19 cellular contexts compared by ENCODE assay signal in genomic region chr5:61569353-61569752, GRCh38.
DNase-seq lines count a peak whose midpoint lies in the region; ATAC-seq and TF ChIP-seq lines count a peak whose summit lies in the region.
"Had no signal": no experiment of that assay in that cellular context is flagged by ENCODE, and none has a peak within 500 bp of the region (broad histone marks: within the 10 kb centered on the region; RNA-seq: fewer than 3 reads in every experiment).

No MANE protein-coding gene starts in this region.

- H3K27me3 ChIP-seq in right atrium auricular region (no peaks in the 10 kb centered on the region), hepatocyte (no peaks in the 10 kb centered on the region)

- H3K9me2 ChIP-seq in hepatocyte (replicated peaks; ENCODE audit: insufficient read depth) = no peaks in the 10 kb centered on the region

- H3K4me3 Mint-ChIP-seq in nephron progenitor cell = no peak overlapping the region
- H3K4me3 Mint-ChIP-seq: CD8-positive, alpha-beta T cell; IgD-negative memory B cell had no signal

- no peak overlapping the region for H3K4me3 ChIP-seq in right atrium auricular region
- H3K4me3 ChIP-seq in fibroblast of villous mesenchyme (ENCODE audit: low read depth, low read length) = no peak overlapping the region
- no peak overlapping the region for H3K4me3 ChIP-seq in hepatocyte

- ATAC-seq in Right ventricle myocardium superior (ENCODE audit: poor library complexity) (peak; percentile 82), GM19035 (IDR thresholded peaks at IDR 0.05; ENCODE audit: unreplicated experiment) (no peak)
- ATAC-seq: CD8-positive, alpha-beta T cell had no signal

- no peaks in the 10 kb centered on the region for H4K20me1 ChIP-seq in hepatocyte (ENCODE audit: insufficient read depth, poor library complexity, severe bottlenecking)

- peaks cover 10% of the 10 kb centered on the region for H3K27me3 Mint-ChIP-seq in nephron progenitor cell (ENCODE audit: low read depth, poor library complexity)

- H3K27ac Mint-ChIP-seq in nephron progenitor cell = no peak overlapping the region
- H3K27ac Mint-ChIP-seq: CD8-positive, alpha-beta T cell; IgD-negative memory B cell had no signal

- peaks cover 12% of the 10 kb centered on the region for H3K4me1 Mint-ChIP-seq in nephron progenitor cell
- H3K4me1 Mint-ChIP-seq: IgD-negative memory B cell had no signal

- 81% methylated on average over 8 of the region's 8 CpGs for WGBS in hepatocyte (ENCODE audit: low lambda C conversion rate, missing lambda C conversion rate)

- no peaks in the 10 kb centered on the region for H3K79me2 ChIP-seq in hepatocyte

- H3K4me2 ChIP-seq in hepatocyte = no peak overlapping the region

- H3K27ac ChIP-seq in right atrium auricular region (no peak overlapping the region), hepatocyte (no peak overlapping the region)

- H3K4me1 ChIP-seq in right atrium auricular region (no peaks in the 10 kb centered on the region), hepatocyte (ENCODE audit: insufficient read depth) (no peaks in the 10 kb centered on the region)

- TF ChIP-seq CTCF in right atrium auricular region (IDR thresholded peaks at IDR 0.05) (no peak), fibroblast of villous mesenchyme (IDR thresholded peaks at IDR 0.05; ENCODE audit: insufficient read depth, low read depth, low read length) (no peak), hepatocyte (IDR thresholded peaks at IDR 0.05; ENCODE audit: poor library complexity) (no peak), nephron progenitor cell (IDR thresholded peaks at IDR 0.05) (no peak)

- H3K9me3 ChIP-seq in right atrium auricular region = no peaks in the 10 kb centered on the region
- H3K9me3 ChIP-seq in hepatocyte (ENCODE audit: low read depth) = no peaks in the 10 kb centered on the region

- intact Hi-C loops in Right ventricle myocardium superior (cut with DNase I) = no loop called here

- H3K36me3 ChIP-seq in right atrium auricular region (no peaks in the 10 kb centered on the region), hepatocyte (replicated peaks; ENCODE audit: insufficient read depth, low read depth) (no peaks in the 10 kb centered on the region)

- H3K9me3 Mint-ChIP-seq in nephron progenitor cell = no peaks in the 10 kb centered on the region
- H3K9me3 Mint-ChIP-seq: CD8-positive, alpha-beta T cell had no signal

- H3K36me3 Mint-ChIP-seq in nephron progenitor cell (ENCODE audit: low read depth) = no peaks in the 10 kb centered on the region
- H3K36me3 Mint-ChIP-seq: CD8-positive, alpha-beta T cell had no signal

- DNase-seq in Right ventricle myocardium superior (peak; percentile 59), right atrium auricular region (ENCODE audit: low spot score) (no peak), fibroblast of villous mesenchyme (ENCODE audit: low read depth) (peak; percentile 22), hepatocyte (ENCODE audit: low spot score) (peak; percentile 14), activated gamma-delta T cell (lab: John Stamatoyannopoulos, UW) (no peak), nephron progenitor cell (no peak)
- DNase-seq: Calu3; CD8-positive, alpha-beta T cell; GOT3; Karpas-422; NCI-H1105 treated with DMSO at 0.1 percent for 48 hours; NCI-H1694 treated with DMSO at 0.1 percent for 48 hours; NCI-H2227 treated with DMSO at 0.1 percent for 48 hours; NCI-H510A treated with DMSO at 0.1 percent for 48 hours; NCI-H774; OCI-M1; SIG-M5 had no signal

- no peak overlapping the region for H2AFZ ChIP-seq in hepatocyte

Comparison
In these comparisons a context has a peak if more than half of its experiments do, and no peak if none do; other contexts are left out.
1. DNase-seq: peak in Right ventricle myocardium superior (single experiment), fibroblast of villous mesenchyme (single experiment) and hepatocyte (single experiment); none in right atrium auricular region (single experiment), activated gamma-delta T cell (single experiment) and nephron progenitor cell (single experiment).